In the genomic region with DNA sequence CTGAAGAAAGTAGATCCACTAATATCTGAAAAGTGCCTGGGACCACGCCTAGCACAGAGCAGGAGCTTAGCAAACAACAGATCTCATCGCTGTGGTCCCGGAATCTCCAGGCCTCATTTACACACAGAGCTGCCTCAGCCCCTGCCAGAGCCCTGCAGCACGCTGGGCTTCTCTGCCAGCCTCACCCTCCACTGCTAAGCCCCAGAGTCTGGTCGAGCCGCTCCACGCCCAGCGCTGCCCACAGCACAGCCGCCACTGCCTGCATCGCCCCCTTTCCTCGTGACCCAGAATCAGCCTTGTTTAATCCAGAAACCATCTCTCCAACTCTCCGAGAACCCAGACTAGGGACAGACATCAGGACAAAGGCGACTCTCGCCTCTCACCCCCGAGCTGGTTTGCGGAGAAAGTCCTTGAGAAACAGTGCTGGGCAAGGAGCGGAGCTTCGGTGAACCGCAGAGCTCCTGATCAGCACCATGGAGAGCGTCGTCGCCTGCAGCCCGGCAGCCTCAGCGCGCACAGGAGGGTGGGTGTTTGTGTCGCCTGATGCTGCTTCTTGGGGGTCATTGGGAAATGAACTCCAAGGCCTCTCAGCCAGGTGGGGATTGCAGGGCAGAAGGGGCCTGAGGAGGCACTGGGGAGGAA, we compare ENCODE assay signal across 12 cellular contexts.
DNase-seq lines count a peak whose midpoint lies in the region; ATAC-seq and TF ChIP-seq lines count a peak whose summit lies in the region.
"Had no signal": no experiment of that assay in that cellular context is flagged by ENCODE, and none has a peak within 500 bp of the region (broad histone marks: within the 10 kb centered on the region; RNA-seq: fewer than 3 reads in every experiment).

No MANE protein-coding gene starts in this region.

- no peak overlapping the region for H2AFZ ChIP-seq in H9 (ENCODE audit: low read length)

- H3K27ac ChIP-seq in A673 (ENCODE audit: low read depth, low read length, poor library complexity, severe bottlenecking) (no peak overlapping the region), H9 (ENCODE audit: insufficient read length, low read depth, low read length) (no peak overlapping the region), iPS DF 6.9 (ENCODE audit: low read length) (no peak overlapping the region), lower lobe of right lung (no peak overlapping the region)
- H3K27ac ChIP-seq: gastrocnemius medialis, thoracic aorta had no signal

- H3K14ac ChIP-seq in H9 (ENCODE audit: insufficient read depth, low read length), result no peak overlapping the region

- H3K4me2 ChIP-seq in H9 (ENCODE audit: insufficient read depth, insufficient read length, low read length), result no peak overlapping the region

- H3K27me3 ChIP-seq in A673 (replicated peaks; ENCODE audit: insufficient read depth, low read depth, low read length, poor library complexity) (peaks cover 5% of the 10 kb centered on the region), H9 (ENCODE audit: insufficient read depth, low read length) (no peaks in the 10 kb centered on the region), adipocyte (replicated peaks; ENCODE audit: control insufficient read depth, insufficient read depth, low read length) (peaks cover 34% of the 10 kb centered on the region), iPS DF 6.9 (ENCODE audit: control insufficient read depth, insufficient read depth, low read length) (no peaks in the 10 kb centered on the region), lower lobe of right lung (ENCODE audit: low read depth) (peaks cover 26% of the 10 kb centered on the region)
- H3K27me3 ChIP-seq: gastrocnemius medialis had no signal

- H3K4me1 Mint-ChIP-seq in H9, result peaks cover 16 to 17% of the 10 kb centered on the region in 2 experiments

- H2BK20ac ChIP-seq in H9 (ENCODE audit: low read depth, low read length, poor library complexity, severe bottlenecking), result no peak overlapping the region

- peaks cover 12% of the 10 kb centered on the region for H3K27me3 Mint-ChIP-seq in H9 (ENCODE audit: low read depth)

- H2BK120ac ChIP-seq in H9 (ENCODE audit: low read depth, low read length, poor library complexity, severe bottlenecking), result no peak overlapping the region

- no peak overlapping the region for H4K5ac ChIP-seq in H9 (ENCODE audit: insufficient read length, low read depth, low read length)

- H3K18ac ChIP-seq in H9 (ENCODE audit: insufficient read length, low read depth, low read length), result no peak overlapping the region

- H3K4me1 ChIP-seq in A673 (ENCODE audit: insufficient read depth, low read length, poor library complexity, severe bottlenecking), result no peaks in the 10 kb centered on the region
- no peaks in the 10 kb centered on the region for H3K4me1 ChIP-seq in H9 (ENCODE audit: insufficient read depth, low read length)
- H3K4me1 ChIP-seq in adipocyte (ENCODE audit: control insufficient read depth, insufficient read depth, low read length), result no peaks in the 10 kb centered on the region
- peaks cover 3% of the 10 kb centered on the region; the same call in 1 of the 2 replicates for H3K4me1 ChIP-seq in iPS DF 6.9 (ENCODE audit: control insufficient read depth, insufficient read depth, low read length)
- no peaks in the 10 kb centered on the region for H3K4me1 ChIP-seq in lower lobe of right lung
- H3K4me1 ChIP-seq: gastrocnemius medialis had no signal

- no peak overlapping the region for H2AK5ac ChIP-seq in H9 (ENCODE audit: insufficient read length, low read length)

- H2BK15ac ChIP-seq in H9 (ENCODE audit: low read depth, low read length), result no peak overlapping the region

- H2BK5ac ChIP-seq in H9 (ENCODE audit: insufficient read length, low read length), result no peak overlapping the region

- no peak overlapping the region for H3T11ph ChIP-seq in H9 (ENCODE audit: low read length)

- H3K9ac ChIP-seq in H9 (ENCODE audit: extremely low read depth, insufficient read length, low read length), result no peak overlapping the region
- H3K9ac ChIP-seq in adipocyte (ENCODE audit: low read length), result no peak overlapping the region

- H3K56ac ChIP-seq in H9 (ENCODE audit: insufficient read length, low read depth, low read length), result no peak overlapping the region

- peak; percentile 50 for DNase-seq in A673 (ENCODE audit: low spot score)
- DNase-seq in H9, result peak; percentile 74
- DNase-seq in adipocyte (ENCODE audit: low read depth), result peak; percentile 50
- DNase-seq in iPS DF 6.9 (ENCODE audit: low read depth, low spot score), result peak; percentile 72
- DNase-seq in NCI-H1436 (lab: John Stamatoyannopoulos, UW), result no peak
- DNase-seq in KG1 (lab: John Stamatoyannopoulos, UW), result no peak
- no peak for DNase-seq in NCI-H510A (lab: John Stamatoyannopoulos, UW)
- DNase-seq in lower lobe of right lung, result no peak
- DNase-seq: amygdala, gastrocnemius medialis, NCI-H1092 had no signal

- no peak overlapping the region for H3K27ac Mint-ChIP-seq in H9

- no peak overlapping the region for H2BK12ac ChIP-seq in H9 (ENCODE audit: insufficient read length, low read depth, low read length)

- no peaks in the 10 kb centered on the region; a peak in 1 of 7 replicates for H3K36me3 Mint-ChIP-seq in H9 (ENCODE audit: insufficient read depth in 1 of 3, low read depth in 3 of 3)

- POLR2A ChIA-PET in A673 (lab: Charles Lee; ENCODE audit: low non-redundant PET), result no interaction called here

- no peak for TF ChIP-seq CTCF in A673 (conservative IDR thresholded peaks at IDR 0.05; ENCODE audit: low read depth, low read length)
- no peak for TF ChIP-seq CTCF in H9 (conservative IDR thresholded peaks at IDR 0.05)
- TF ChIP-seq CTCF in lower lobe of right lung (IDR thresholded peaks at IDR 0.05), result no peak

- H3K23me2 ChIP-seq in H9 (ENCODE audit: insufficient read length, low read depth, low read length, poor library complexity, severe bottlenecking), result no peaks in the 10 kb centered on the region

- WGBS in H9 (ENCODE audit: extremely low coverage, insufficient read length, low lambda C conversion rate), result no CpG with 5 or more reads among the region's 26 CpGs
- WGBS in iPS DF 6.9 (ENCODE audit: insufficient coverage, insufficient read length), result no CpG with 5 or more reads among the region's 26 CpGs

- H3K36me3 ChIP-seq in A673 (ENCODE audit: insufficient read depth, low read length, poor library complexity, severe bottlenecking) (no peaks in the 10 kb centered on the region), adipocyte (ENCODE audit: control insufficient read depth, insufficient read depth, low read length, severe bottlenecking) (no peaks in the 10 kb centered on the region), iPS DF 6.9 (ENCODE audit: control insufficient read depth, insufficient read depth, low read length) (no peaks in the 10 kb centered on the region; the same call in 1 of the 2 replicates), lower lobe of right lung (no peaks in the 10 kb centered on the region)
- H3K36me3 ChIP-seq: gastrocnemius medialis, thoracic aorta had no signal

- intact Hi-C loops in A673 (cut with micrococcal nuclease; ENCODE audit: unreplicated experiment) (no loop called here), lower lobe of right lung (cut with DNase I) (no loop called here)

- H3K9me3 ChIP-seq in A673 (ENCODE audit: low read depth, low read length, poor library complexity, severe bottlenecking) (no peaks in the 10 kb centered on the region), H9 (ENCODE audit: control insufficient read depth, low read depth, low read length) (no peaks in the 10 kb centered on the region), adipocyte (ENCODE audit: control insufficient read depth, low read length) (no peaks in the 10 kb centered on the region), iPS DF 6.9 (ENCODE audit: control insufficient read depth, insufficient read depth, low read length) (no peaks in the 10 kb centered on the region), lower lobe of right lung (no peaks in the 10 kb centered on the region)
- H3K9me3 ChIP-seq: gastrocnemius medialis, thoracic aorta had no signal

- BruUV-seq in A673 (replicated peaks; lab: Mats Ljungman, UMichigan), result no TSS peak

- H3K4ac ChIP-seq in H9 (ENCODE audit: low read depth, low read length), result no peak overlapping the region

- H3K4me3 ChIP-seq in A673 (ENCODE audit: low read depth, low read length, poor library complexity, severe bottlenecking) (no peak overlapping the region), adipocyte (ENCODE audit: low read length) (no peak overlapping the region), iPS DF 6.9 (ENCODE audit: low read length) (no peak overlapping the region), lower lobe of right lung (no peak overlapping the region)
- H3K4me3 ChIP-seq: gastrocnemius medialis, thoracic aorta had no signal

- no peaks in the 10 kb centered on the region for H3K9me3 Mint-ChIP-seq in H9

- H3K4me3 Mint-ChIP-seq in H9, result no peak overlapping the region

- ATAC-seq in lower lobe of right lung, result no peak
- ATAC-seq: gastrocnemius medialis had no signal

- no peak overlapping the region for H3K23ac ChIP-seq in H9 (ENCODE audit: insufficient read length, low read depth, low read length)

- H4K8ac ChIP-seq in H9 (replicated peaks; ENCODE audit: insufficient read length, low read depth, low read length), result no peak overlapping the region

- H3K79me1 ChIP-seq in H9 (ENCODE audit: insufficient read depth, low read depth, low read length, poor library complexity, severe bottlenecking), result no peaks in the 10 kb centered on the region

- H3K79me2 ChIP-seq in H9 (ENCODE audit: insufficient read depth, low read length), result no peaks in the 10 kb centered on the region

- H4K20me1 ChIP-seq in H9 (ENCODE audit: control insufficient read depth, insufficient read depth, insufficient read length), result no peaks in the 10 kb centered on the region

- CTCF ChIA-PET in A673 (lab: Charles Lee), result no interaction called here

- H4K91ac ChIP-seq in H9 (ENCODE audit: insufficient read length, low read depth, low read length), result no peak overlapping the region

Comparison
In these comparisons a context has a peak if more than half of its experiments do, and no peak if none do; other contexts are left out.
1. DNase-seq: peak in A673 (single experiment), H9 (single experiment), adipocyte (single experiment) and iPS DF 6.9 (single experiment); none in NCI-H1436 (single experiment), KG1 (single experiment), NCI-H510A (single experiment) and lower lobe of right lung (single experiment).